ENCODE assay signal across 8 cellular contexts in the genomic region with DNA sequence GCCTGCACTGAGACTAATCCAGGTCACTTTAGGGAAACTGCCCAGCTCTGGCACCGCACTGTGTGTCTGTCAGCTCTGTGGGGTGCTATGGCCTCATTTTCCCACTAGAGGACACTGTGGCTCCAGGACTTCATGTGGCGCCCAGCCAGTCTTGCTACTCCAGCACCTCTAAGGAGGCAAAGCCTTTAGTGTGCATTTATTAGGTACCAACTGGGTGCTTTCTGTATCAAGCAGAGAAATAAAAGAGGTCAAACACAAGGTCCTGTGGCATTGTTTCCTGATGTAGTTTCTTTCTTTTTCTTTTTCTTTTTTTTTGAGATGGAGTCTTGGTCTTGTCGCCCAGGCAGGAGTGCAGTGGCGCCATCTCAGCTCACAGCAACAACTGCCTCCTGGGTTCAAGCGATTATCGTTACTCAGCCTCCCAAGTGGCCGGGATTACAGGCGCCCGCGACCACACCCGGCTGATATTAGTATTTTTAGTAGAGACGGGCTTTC. TPM values are rescaled to one million over a fixed set of nuclear protein-coding genes. Genes with fewer than 3 reads are reported as not detected.
DNase-seq lines count a peak whose midpoint lies in the region; ATAC-seq, FAIRE-seq and TF ChIP-seq lines count a peak whose summit lies in the region.
"Had no signal": no experiment of that assay in that cellular context is flagged by ENCODE, and none has a peak within 500 bp of the region (broad histone marks: within the 10 kb centered on the region; RNA-seq: fewer than 3 reads in every experiment).

No MANE protein-coding gene starts in this region.

- H3K27ac Mint-ChIP-seq in T-helper 17 cell: no peak overlapping the region

- H3K36me3 Mint-ChIP-seq in T-helper 17 cell (ENCODE audit: low read depth): peaks cover 3% of the 10 kb centered on the region

- ATAC-seq in T-helper 17 cell: peak; percentile 94
- ATAC-seq in HG02759 (IDR thresholded peaks at IDR 0.05; ENCODE audit: unreplicated experiment): no peak

- peaks cover under 1% of the 10 kb centered on the region for H3K27me3 Mint-ChIP-seq in T-helper 17 cell

- FAIRE-seq in GM12891 (lab: Jason Lieb, UNC): peak; percentile 94
- FAIRE-seq: islet of Langerhans had no signal

- H3K4me1 Mint-ChIP-seq in T-helper 17 cell: no peaks in the 10 kb centered on the region

- peaks cover 0 to 9% of the 10 kb centered on the region in 2 donors for H3K4me1 ChIP-seq in right atrium auricular region

- no peak overlapping the region for H3K27ac ChIP-seq in right atrium auricular region

- peak; percentile 95 to 99 for TF ChIP-seq CTCF in right atrium auricular region (IDR thresholded peaks at IDR 0.05)

- no peak for TF ChIP-seq POLR2A in GM12891 (IDR thresholded peaks at IDR 0.05; ENCODE audit: low read depth, low read length)

- H3K36me3 ChIP-seq in right atrium auricular region: no peaks in the 10 kb centered on the region

- no peak overlapping the region for H3K4me3 Mint-ChIP-seq in T-helper 17 cell

- no peak overlapping the region for H3K4me3 ChIP-seq in right atrium auricular region

- H3K27me3 ChIP-seq in right atrium auricular region: no peaks in the 10 kb centered on the region

- peak; percentile 68 for DNase-seq in GM12891 (ENCODE audit: insufficient read length, low spot score)
- DNase-seq in NCI-H1105 (lab: John Stamatoyannopoulos, UW): peak; percentile 54
- peak; percentile 22 to 57 (median 41) for DNase-seq in T-helper 17 cell
- DNase-seq in anterior cingulate cortex (lab: John Stamatoyannopoulos, UW): peak in 54 of 58 donors; percentile 26 to 88 (median 66)
- peak; percentile 83 for DNase-seq in right atrium auricular region (ENCODE audit: low spot score)
- DNase-seq in retina: peak; percentile 88

- no peaks in the 10 kb centered on the region for H3K9me3 ChIP-seq in T-helper 17 cell (ENCODE audit: control insufficient read depth, low read length, poor library complexity, severe bottlenecking)
- H3K9me3 ChIP-seq in right atrium auricular region: no peaks in the 10 kb centered on the region

TF ChIP-seq in GM12891, 5 proteins besides CTCF, POLR2A, EP300 and RAD21:
- TF ChIP-seq SPI1 (IDR thresholded peaks at IDR 0.05; ENCODE audit: low read depth, low read length) (no peak), POLR2AphosphoS5 (IDR thresholded peaks at IDR 0.05; ENCODE audit: low read depth, low read length) (no peak)

RNA-seq across cellular contexts. Expression of a gene that starts 12.5 kb away (rescaled TPM):
- 0.09 TPM for polyA plus RNA-seq in GM12891 (2012; ENCODE audit: low read depth, missing spikeins)
- total RNA-seq in T-helper 17 cell: under 1 TPM; 0.10 to 0.15 TPM
- total RNA-seq in right atrium auricular region: 10 to 100 TPM; 18.0 to 19.2 TPM

Comparison
In these comparisons a context has a peak if more than half of its experiments do, and no peak if none do; other contexts are left out.
1. RNA of a gene that starts 12.5 kb away (total RNA-seq): 18.0 to 19.2 TPM in right atrium auricular region; 0.10 to 0.15 TPM in T-helper 17 cell; every median in the first group is over 10 times any median in the second.
2. Peak in every context shown above with its lines, with median percentiles within 50 percentile points of each other: DNase-seq.